In genomic region chr1:40862008-40862863, GRCh38 we compare ENCODE assay signal across 8 cellular contexts. TPM values are rescaled to one million over a fixed set of nuclear protein-coding genes. Genes with fewer than 3 reads are reported as not detected.
A peak's percentile ranks its signal among the peaks of the same experiment; 100 is the strongest.
DNase-seq lines count a peak whose midpoint lies in the region; ATAC-seq and TF ChIP-seq lines count a peak whose summit lies in the region.

CITED4 (minus strand) TSS chr1:40862363; CDS start chr1:40862127, 236 bp downstream.

- no peak within 1 kb of the TSS for H3K56ac ChIP-seq in IMR-90 (ENCODE audit: extremely low read depth, insufficient read depth, low read length)

- no peak within 1 kb of the TSS for H4K91ac ChIP-seq in IMR-90 (ENCODE audit: insufficient read depth, low read depth, low read length)

- peak within 1 kb of the TSS; percentile 59; the same call in 1 of the 2 replicates for H3K23ac ChIP-seq in IMR-90 (ENCODE audit: low read depth, low read length)

- H3K4me2 ChIP-seq in IMR-90 (ENCODE audit: low read depth, low read length) = peak within 1 kb of the TSS; percentile 75

- H3K14ac ChIP-seq in IMR-90 (replicated peaks; ENCODE audit: low read depth, low read length) = peak within 1 kb of the TSS; percentile 65; the same call in 1 of the 2 replicates

- H3K4ac ChIP-seq in IMR-90 (ENCODE audit: low read depth, low read length) = peak within 1 kb of the TSS; percentile 39; the same call in 1 of the 2 replicates

- peak within 1 kb of the TSS; percentile 91 for H3K4me3 Mint-ChIP-seq in activated T-helper 17 cell treated with anti-CD3 and anti-CD28 coated beads, Interleukin-2, amount 50 U/mL, for 72 hours
- peak within 1 kb of the TSS; percentile 92 to 98 (median 96) for H3K4me3 Mint-ChIP-seq in naive thymus-derived CD8-positive, alpha-beta T cell
- H3K4me3 Mint-ChIP-seq in stimulated activated naive B cell treated with anti-CD40 and anti-IgM and Interleukin-4, amounts not matched to agents 10 μg/mL and 1 μg/mL and 100 μg/mL, for 72 hours = peak within 1 kb of the TSS; percentile 87 to 93

- no peaks in the 10 kb centered on the region for H3K36me3 Mint-ChIP-seq in activated T-helper 17 cell treated with anti-CD3 and anti-CD28 coated beads, Interleukin-2, amount 50 U/mL, for 72 hours (ENCODE audit: low read depth)
- no peaks in the 10 kb centered on the region for H3K36me3 Mint-ChIP-seq in naive thymus-derived CD8-positive, alpha-beta T cell
- H3K36me3 Mint-ChIP-seq in stimulated activated naive B cell treated with anti-CD40 and anti-IgM and Interleukin-4, amounts not matched to agents 10 μg/mL and 1 μg/mL and 100 μg/mL, for 72 hours = no peaks in the 10 kb centered on the region

- H3K4me1 Mint-ChIP-seq in activated T-helper 17 cell treated with anti-CD3 and anti-CD28 coated beads, Interleukin-2, amount 50 U/mL, for 72 hours = no peaks in the 10 kb centered on the region
- peaks cover 11 to 20% (median 19%) of the 10 kb centered on the region in 4 donors for H3K4me1 Mint-ChIP-seq in naive thymus-derived CD8-positive, alpha-beta T cell
- peaks cover 10 to 14% of the 10 kb centered on the region in 2 donors for H3K4me1 Mint-ChIP-seq in stimulated activated naive B cell treated with anti-CD40 and anti-IgM and Interleukin-4, amounts not matched to agents 10 μg/mL and 1 μg/mL and 100 μg/mL, for 72 hours

- H3K36me3 ChIP-seq in IMR-90 (ENCODE audit: control insufficient read depth, insufficient read depth, low read length) = no peaks in the 10 kb centered on the region

- H3K9ac ChIP-seq in IMR-90 (ENCODE audit: low read depth, low read length) = no peak within 1 kb of the TSS

- peak within 1 kb of the TSS; percentile 8; the same call in 1 of the 2 replicates for H2BK20ac ChIP-seq in IMR-90 (ENCODE audit: low read depth, low read length)

- H2AK9ac ChIP-seq in IMR-90 (replicated peaks; ENCODE audit: low read depth, low read length, poor library complexity) = peak within 1 kb of the TSS; percentile 86

- in situ Hi-C loops in IMR-90 (cut with MboI; ENCODE audit: low sequenced_read_pairs) = no loop called here

- H3K4me1 ChIP-seq in IMR-90 (ENCODE audit: control insufficient read depth, insufficient read depth, low read length) = peaks cover 10% of the 10 kb centered on the region

- H3K9me3 Mint-ChIP-seq in activated T-helper 17 cell treated with anti-CD3 and anti-CD28 coated beads, Interleukin-2, amount 50 U/mL, for 72 hours = no peaks in the 10 kb centered on the region
- no peaks in the 10 kb centered on the region for H3K9me3 Mint-ChIP-seq in naive thymus-derived CD8-positive, alpha-beta T cell
- no peaks in the 10 kb centered on the region for H3K9me3 Mint-ChIP-seq in stimulated activated naive B cell treated with anti-CD40 and anti-IgM and Interleukin-4, amounts not matched to agents 10 μg/mL and 1 μg/mL and 100 μg/mL, for 72 hours

- POLR2A ChIA-PET in IMR-90 (lab: Charles Lee; ENCODE audit: unreplicated experiment) = interaction anchor here (0.6 to 0.8 kb wide), 2 partner anchors 81 to 133 kb away, joined by 3 to 4 read pairs; no protein-coding TSS in a partner anchor
- POLR2A ChIA-PET in naive thymus-derived CD8-positive, alpha-beta T cell (lab: Charles Lee) = interaction anchor here (0.5 to 4.4 kb wide), 24 partner anchors 8 to 1895 kb away, joined by 3 to 44 read pairs (median 4); partner anchors contain the start of genes CTPS1, NFYC and PPIE

- TF ChIP-seq CTCF in IMR-90 (conservative IDR thresholded peaks at IDR 0.05; ENCODE audit: low read depth, low read length) = peak; percentile 29; the same call in 1 of the 2 replicates
- peak; percentile 26 for TF ChIP-seq CTCF in fibroblast of mammary gland (conservative IDR thresholded peaks at IDR 0.05; ENCODE audit: control insufficient read depth, insufficient read depth, low read depth, low read length)

- no peak within 1 kb of the TSS for H4K5ac ChIP-seq in IMR-90 (ENCODE audit: low read depth, low read length)

- H2BK5ac ChIP-seq in IMR-90 (ENCODE audit: low read depth, low read length, poor library complexity, severe bottlenecking) = no peak within 1 kb of the TSS

- WGBS in IMR-90 (ENCODE audit: extremely low coverage in 2 of 2, insufficient read length in 1 of 2), 2 experiments = 4% methylated on average over 32 of the region's 75 CpGs; no CpG with 5 or more reads in 1 of the 2 experiments

- 0 out of 2 replicates have a peak within 1 kb of the TSS, but pooled peaks have one; percentile 0 for H2BK120ac ChIP-seq in IMR-90 (ENCODE audit: low read depth, low read length)

- peak; percentile 36; the same call in 1 of the 2 replicates for TF ChIP-seq RAD21 in IMR-90 (IDR thresholded peaks at IDR 0.05; ENCODE audit: low read length)

- peak within 1 kb of the TSS; percentile 3 to 71; a peak in 1 of 4 replicates for H4K8ac ChIP-seq in IMR-90 (ENCODE audit: low read depth in 2 of 2, low read length in 2 of 2)

- peak within 1 kb of the TSS; percentile 89 for H3K27ac Mint-ChIP-seq in activated T-helper 17 cell treated with anti-CD3 and anti-CD28 coated beads, Interleukin-2, amount 50 U/mL, for 72 hours
- H3K27ac Mint-ChIP-seq in naive thymus-derived CD8-positive, alpha-beta T cell = peak within 1 kb of the TSS; percentile 92 to 99 (median 99)
- peak within 1 kb of the TSS; percentile 80 for H3K27ac Mint-ChIP-seq in stimulated activated naive B cell treated with anti-CD40 and anti-IgM and Interleukin-4, amounts not matched to agents 10 μg/mL and 1 μg/mL and 100 μg/mL, for 72 hours

- no TSS peak for BruUV-seq in IMR-90 (replicated peaks; lab: Mats Ljungman, UMichigan)

- H3K4me3 ChIP-seq in IMR-90 (ENCODE audit: insufficient read depth, low read depth, low read length) (peak within 1 kb of the TSS; percentile 76), fibroblast of mammary gland (ENCODE audit: control insufficient read depth, low read depth, low read length) (peak within 1 kb of the TSS; percentile 50)

- peaks cover 18% of the 10 kb centered on the region; the same call in 1 of the 2 replicates for H3K27me3 ChIP-seq in IMR-90 (ENCODE audit: control insufficient read depth, insufficient read depth, low read length)

- 0 out of 3 replicates have a peak within 1 kb of the TSS, but pooled peaks have one; percentile 47 for H2BK15ac ChIP-seq in IMR-90 (ENCODE audit: low read depth, low read length)

- H3K27ac ChIP-seq in IMR-90 (ENCODE audit: insufficient read depth, low read length) = no peak within 1 kb of the TSS; the same call in 1 of the 2 replicates

- H4K20me1 ChIP-seq in IMR-90 (ENCODE audit: insufficient read depth, low read length) = no peaks in the 10 kb centered on the region

- H2AFZ ChIP-seq in IMR-90 (replicated peaks; ENCODE audit: low read length, poor library complexity) = peak within 1 kb of the TSS; percentile 92

- dilution Hi-C loops in IMR-90 (cut with HindIII; ENCODE audit: low sequenced_read_pairs, unreplicated experiment) = no loop called here

- peaks cover 6% of the 10 kb centered on the region for H3K9me1 ChIP-seq in IMR-90 (ENCODE audit: insufficient read depth, low read length)

- no peaks in the 10 kb centered on the region for H3K27me3 Mint-ChIP-seq in activated T-helper 17 cell treated with anti-CD3 and anti-CD28 coated beads, Interleukin-2, amount 50 U/mL, for 72 hours
- peaks cover 0 to 7% (median 0%) of the 10 kb centered on the region in 5 donors for H3K27me3 Mint-ChIP-seq in naive thymus-derived CD8-positive, alpha-beta T cell
- peaks cover 23 to 31% of the 10 kb centered on the region in 2 donors for H3K27me3 Mint-ChIP-seq in stimulated activated naive B cell treated with anti-CD40 and anti-IgM and Interleukin-4, amounts not matched to agents 10 μg/mL and 1 μg/mL and 100 μg/mL, for 72 hours

- no peak within 1 kb of the TSS for H3K18ac ChIP-seq in IMR-90 (ENCODE audit: low read depth, low read length)

- no peaks in the 10 kb centered on the region for H3K79me1 ChIP-seq in IMR-90 (ENCODE audit: low read depth in 1 of 2, low read length in 2 of 2)

- DNase-seq in DMS114 treated with DMSO at 0.1 percent for 48 hours (lab: John Stamatoyannopoulos, UW; ENCODE audit: unreplicated experiment) (peak; percentile 83), IMR-90 (peak; percentile 83), fibroblast of mammary gland (ENCODE audit: low read depth) (peak; percentile 88)
- peak; percentile 93 to 98 (median 96) for DNase-seq in naive thymus-derived CD8-positive, alpha-beta T cell
- peak; percentile 91 for DNase-seq in stimulated activated naive B cell treated with anti-CD40 and anti-IgM and Interleukin-4, amounts not matched to agents 10 μg/mL and 1 μg/mL and 100 μg/mL, for 72 hours

- no peak within 1 kb of the TSS for H2AK5ac ChIP-seq in IMR-90 (ENCODE audit: low read depth, low read length)

- no peaks in the 10 kb centered on the region for H3K9me3 ChIP-seq in IMR-90 (ENCODE audit: control insufficient read depth, insufficient read depth, low read length)

- TF ChIP-seq POLR2A in IMR-90 (IDR thresholded peaks at IDR 0.05; ENCODE audit: low read depth, low read length) = peak; percentile 62; the same call in 1 of the 2 replicates

- CTCF ChIA-PET in IMR-90 (lab: Yijun Ruan, JAX) = interaction anchor here (0.7 to 4.8 kb wide), 7 partner anchors 15 to 91 kb away, joined by 3 to 19 read pairs (median 4); no protein-coding TSS in a partner anchor

- intact Hi-C loops in IMR-90 (cut with micrococcal nuclease) = no loop called here

- ATAC-seq in GM21528 (IDR thresholded peaks at IDR 0.05; ENCODE audit: low FRiP score, unreplicated experiment) (peak; percentile 94), IMR-90 (ENCODE audit: low read depth) (peak; percentile 98)
- ATAC-seq in activated T-helper 17 cell treated with anti-CD3 and anti-CD28 coated beads, Interleukin-2, amount 50 U/mL, for 72 hours (replicated peaks) = peak; percentile 96
- ATAC-seq in naive thymus-derived CD8-positive, alpha-beta T cell = peak; percentile 93 to 95
- peak; percentile 95 to 97 for ATAC-seq in stimulated activated naive B cell treated with anti-CD40 and anti-IgM and Interleukin-4, amounts not matched to agents 10 μg/mL and 1 μg/mL and 100 μg/mL, for 72 hours (replicated peaks)

TF ChIP-seq in IMR-90, 13 proteins besides CTCF, POLR2A, EP300 and RAD21 (continues in another document):
- TF ChIP-seq CEBPB (IDR thresholded peaks at IDR 0.05; ENCODE audit: low read depth, low read length) = no peak

TF ChIP-seq in PFSK-1, 5 proteins besides CTCF, POLR2A, EP300 and RAD21 (continues in another document):
- TF ChIP-seq SIN3A (IDR thresholded peaks at IDR 0.05; ENCODE audit: borderline replicate concordance, insufficient read depth, low read length) (no peak), POLR2AphosphoS5 (IDR thresholded peaks at IDR 0.05; ENCODE audit: low read depth, low read length) (peak; percentile 55; the same call in 1 of the 2 replicates), FOXP2 (optimal IDR thresholded peaks at IDR 0.05; ENCODE audit: borderline replicate concordance, extremely low read depth, extremely low read length, insufficient read depth) (no peak)

RNA-seq across cellular contexts. Expression of gene CITED4, which starts in this region (rescaled TPM):
- total RNA-seq in IMR-90 (2012; rRNA removed) = under 0.01 and 0.28 TPM in 2 replicates
- 1.6 and 2.2 TPM in 2 replicates for polyA plus RNA-seq in IMR-90 (2012; rRNA removed)
- 1.7 and 7.4 TPM in 2 replicates for polyA plus RNA-seq in IMR-90 (2012; cell fraction: cytosol; rRNA removed)
- 1.2 and 3.1 TPM in 2 replicates for polyA plus RNA-seq in IMR-90 (2012; cell fraction: nucleus; rRNA removed; ENCODE audit: low replicate concordance)
- polyA plus RNA-seq in PFSK-1 (2012; ENCODE audit: insufficient read length, low read depth) = 1.2 TPM
- 1 to 10 TPM; 2.1 to 3.7 TPM for total RNA-seq in activated T-helper 17 cell treated with anti-CD3 and anti-CD28 coated beads, Interleukin-2, amount 50 U/mL, for 72 hours
- 10 to 100 TPM; 24.3 to 24.5 TPM for total RNA-seq in naive thymus-derived CD8-positive, alpha-beta T cell
- 10 to 100 TPM; 24.5 to 45.4 (median 27.4) TPM for polyA plus RNA-seq in naive thymus-derived CD8-positive, alpha-beta T cell

Comparison
In these comparisons a context has a peak if more than half of its experiments do, and no peak if none do; other contexts are left out.
1. RNA of gene CITED4 (total RNA-seq): 24.3 to 24.5 TPM in naive thymus-derived CD8-positive, alpha-beta T cell; 2.1 to 3.7 TPM in activated T-helper 17 cell treated with anti-CD3 and anti-CD28 coated beads, Interleukin-2, amount 50 U/mL, for 72 hours and under 0.01 to 0.28 TPM in IMR-90; every median in the first group is over 4 times any median in the second.
2. Peak in every context shown above with its lines, with median percentiles within 50 percentile points of each other: DNase-seq, ATAC-seq, H3K27ac Mint-ChIP-seq and H3K4me3 Mint-ChIP-seq.